In genomic region chr9:121201045-121201737, GRCh38 we compare ENCODE assay signal across 8 cellular contexts. TPM values are rescaled to one million over a fixed set of nuclear protein-coding genes. Genes with fewer than 3 reads are reported as not detected.
DNase-seq lines count a peak whose midpoint lies in the region; ATAC-seq and TF ChIP-seq lines count a peak whose summit lies in the region.

No MANE protein-coding gene starts in this region.

- intact Hi-C loops in colonic mucosa (cut with DNase I), result no loop called here

- CTCF ChIA-PET in AG04450 (lab: Charles Lee), result interaction anchor here (0.7 to 2.3 kb wide), 13 partner anchors 9 to 147 kb away, joined by 3 to 11 read pairs (median 3); no protein-coding TSS in a partner anchor

- no peak overlapping the region for H3K27ac ChIP-seq in AG04450 (ENCODE audit: low read depth, low read length)
- peak overlapping the region; percentile 97 for H3K27ac ChIP-seq in colonic mucosa
- H3K27ac ChIP-seq in lung (ENCODE audit: low read depth in 1 of 2, low read length in 1 of 2), result peak overlapping the region; percentile 85 to 93

- TF ChIP-seq POLR2A in GM19099 (IDR thresholded peaks at IDR 0.05; ENCODE audit: extremely low read depth, insufficient read length, low read depth), result peak; percentile 32

- H3K4me1 ChIP-seq in colonic mucosa, result peaks cover 26% of the 10 kb centered on the region
- H3K4me1 ChIP-seq in lung (ENCODE audit: control insufficient read depth in 2 of 2, insufficient read depth in 2 of 2, low read length in 2 of 2), result peaks cover 3 to 12% of the 10 kb centered on the region in 2 donors

- DNase-seq in AG04450 (ENCODE audit: low read depth, low spot score) (no peak), colonic mucosa (peak; percentile 59), lung (ENCODE audit: low spot score) (peak; percentile 52)
- peak; percentile 29 for DNase-seq in activated CD4-positive, alpha-beta T cell treated with anti-CD3 and anti-CD28 coated beads for 1 hour
- peak; percentile 17 to 37 for DNase-seq in stimulated activated CD8-positive, alpha-beta memory T cell treated with anti-CD3 and anti-CD28 coated beads, Interleukin-15, amount 100 ng/mL, for 4 hours (ENCODE audit: low read depth in 2 of 2)

- H3K9me3 ChIP-seq in AG04450 (ENCODE audit: control insufficient read depth, insufficient read depth, low read length) (no peaks in the 10 kb centered on the region), colonic mucosa (no peaks in the 10 kb centered on the region), lung (ENCODE audit: control insufficient read depth in 2 of 2, insufficient read depth in 1 of 2, low read length in 1 of 2) (no peaks in the 10 kb centered on the region)

- WGBS in lung, 2 donors, result 0% methylated on average over 63 to 81 of the region's 81 CpGs

- TF ChIP-seq CTCF in AG04450 (IDR thresholded peaks at IDR 0.05; ENCODE audit: low read depth, low read length) (no peak), colonic mucosa (IDR thresholded peaks at IDR 0.05) (no peak), lung (IDR thresholded peaks at IDR 0.05; ENCODE audit: control extremely low read depth, extremely low read depth) (no peak)

- H3K27me3 ChIP-seq in AG04450 (ENCODE audit: control insufficient read depth, insufficient read depth, low read length), result no peaks in the 10 kb centered on the region
- H3K27me3 ChIP-seq in colonic mucosa, result no peaks in the 10 kb centered on the region
- no peaks in the 10 kb centered on the region for H3K27me3 ChIP-seq in lung (ENCODE audit: control insufficient read depth, insufficient read depth)

- POLR2A ChIA-PET in AG04450 (lab: Yijun Ruan, JAX), result interaction anchor here (0.8 to 1.6 kb wide), 4 partner anchors 12 to 408 kb away, joined by 3 to 7 read pairs (median 3); partner anchors contain the start of gene FBXW2

- peak overlapping the region; percentile 91 to 95 for H3K9ac ChIP-seq in colonic mucosa (ENCODE audit: low read depth in 2 of 2, low read length in 2 of 2)

- ATAC-seq in HG03432 (IDR thresholded peaks at IDR 0.05; ENCODE audit: unreplicated experiment) (peak; percentile 31), lung (ENCODE audit: insufficient read depth, low FRiP score) (peak; percentile 45), GM18520 (IDR thresholded peaks at IDR 0.05; ENCODE audit: unreplicated experiment) (no peak)

- no peaks in the 10 kb centered on the region for H3K36me3 ChIP-seq in colonic mucosa
- no peaks in the 10 kb centered on the region for H3K36me3 ChIP-seq in lung (ENCODE audit: control insufficient read depth in 2 of 2, insufficient read depth in 2 of 2, low read length in 2 of 2)

- H3K4me3 ChIP-seq in AG04450 (ENCODE audit: low read depth, low read length) (peak overlapping the region; percentile 81), colonic mucosa (peak overlapping the region; percentile 84), lung (peak overlapping the region; percentile 90)

RNA-seq across cellular contexts. Expression of gene RAB14, which starts 0.5 kb away (rescaled TPM):
- 36.1 and 40.3 TPM in 2 replicates for polyA plus RNA-seq in AG04450 (2011; rRNA removed)
- 13.5 and 21.9 TPM in 2 replicates for polyA minus RNA-seq in AG04450 (2011; rRNA and poly(A)+ RNA removed)
- total RNA-seq in colonic mucosa, result 100 to 1,000 TPM in 1 of 2 donors, 10 to 100 TPM in 1; 78.5 to 108 TPM
- 100 to 1,000 TPM in 1 of 2 donors, 10 to 100 TPM in 1; 73.9 to 108 TPM for total RNA-seq in lung
- 10 to 100 TPM; 26.3 to 37.8 TPM for polyA plus RNA-seq in lung
